Comparison of ENCODE assay signal across 8 cellular contexts in the genomic region with DNA sequence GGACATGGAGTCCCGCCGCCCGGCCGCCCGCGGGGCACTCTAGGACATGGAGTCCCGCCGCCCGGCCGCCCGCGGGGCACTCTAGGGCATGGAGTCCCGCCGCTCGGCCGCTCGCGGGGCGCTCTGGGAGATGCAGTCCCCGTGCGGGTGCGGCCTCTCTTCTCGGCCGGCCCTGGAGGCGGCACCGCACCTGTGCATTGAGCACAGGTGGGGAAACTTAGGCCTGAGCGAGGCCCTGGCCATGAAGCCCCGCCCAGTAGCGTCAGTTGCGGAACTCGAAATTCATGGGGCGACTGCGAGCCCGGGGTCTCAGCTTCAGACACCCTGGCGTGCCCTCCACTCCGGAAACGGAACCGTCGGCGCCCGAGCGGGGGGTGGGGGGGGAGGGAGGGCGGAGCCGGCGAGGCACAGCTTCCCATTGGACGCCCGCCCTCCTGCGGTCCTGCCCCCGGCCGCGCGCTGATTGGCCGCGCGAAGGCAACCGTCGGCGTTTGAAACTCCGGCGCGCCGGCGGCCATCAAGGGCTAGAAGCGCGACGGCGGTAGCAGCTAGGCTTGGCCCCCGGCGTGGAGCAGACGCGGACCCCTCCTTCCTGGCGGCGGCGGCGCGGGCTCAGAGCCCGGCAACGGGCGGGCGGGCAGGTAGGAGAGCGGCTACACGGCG.
A peak's percentile ranks its signal among the peaks of the same experiment; 100 is the strongest.
DNase-seq lines count a peak whose midpoint lies in the region; ATAC-seq lines count a peak whose summit lies in the region.

A gene (plus strand): TSS at position 519 of the 663 bp plus-strand sequence. CDS start 1,901 bp downstream, outside the sequence.
A gene with protein sequence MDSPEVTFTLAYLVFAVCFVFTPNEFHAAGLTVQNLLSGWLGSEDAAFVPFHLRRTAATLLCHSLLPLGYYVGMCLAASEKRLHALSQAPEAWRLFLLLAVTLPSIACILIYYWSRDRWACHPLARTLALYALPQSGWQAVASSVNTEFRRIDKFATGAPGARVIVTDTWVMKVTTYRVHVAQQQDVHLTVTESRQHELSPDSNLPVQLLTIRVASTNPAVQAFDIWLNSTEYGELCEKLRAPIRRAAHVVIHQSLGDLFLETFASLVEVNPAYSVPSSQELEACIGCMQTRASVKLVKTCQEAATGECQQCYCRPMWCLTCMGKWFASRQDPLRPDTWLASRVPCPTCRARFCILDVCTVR (minus strand): TSS at position 321 of the 663 bp plus-strand sequence. CDS start 486 bp downstream, outside the sequence.

- peaks cover 27 to 85% (median 71%) of the 10 kb centered on the region in 11 experiments for H4K20me1 ChIP-seq in BLaER1 treated with 17β-estradiol and CSF1 and Interleukin-3, amounts not matched to agents 10 nM and 100 nM

- H3K27ac ChIP-seq in BLaER1 treated with 17β-estradiol and CSF1 and Interleukin-3, amounts not matched to agents 10 nM and 100 nM: peak within 1 kb of the TSS; percentile 87 to 100 (median 100)
- peak within 1 kb of the TSS; percentile 69 for H3K27ac ChIP-seq in cingulate gyrus (ENCODE audit: low read depth, low read length)

- DNase-seq in NCI-H526 (lab: John Stamatoyannopoulos, UW): peak; percentile 97 to 99
- DNase-seq in activated CD4-positive, alpha-beta T cell treated with anti-CD3 and anti-CD28 coated beads for 48 hours: peak; percentile 96
- DNase-seq in kidney tubule cell (ENCODE audit: low spot score): peak; percentile 98
- peak; percentile 79 to 91 (median 85) for DNase-seq in stimulated activated CD4-positive, alpha-beta T cell treated with anti-CD3 and anti-CD28 coated beads, Interleukin-1b, Interleukin-23, amount 100 ng/mL, for 24 hours (ENCODE audit: low read depth in 4 of 4, low spot score in 1 of 4)

- H3K36me3 ChIP-seq in BLaER1 treated with 17β-estradiol and CSF1 and Interleukin-3, amounts not matched to agents 10 nM and 100 nM: peaks cover 15 to 55% (median 45%) of the 10 kb centered on the region in 11 experiments; a peak in 21 of 22 replicates

- peak within 1 kb of the TSS; percentile 86 to 100 (median 99) for H3K9ac ChIP-seq in BLaER1 treated with 17β-estradiol and CSF1 and Interleukin-3, amounts not matched to agents 10 nM and 100 nM

- H3K9me3 ChIP-seq in BLaER1 treated with 17β-estradiol and CSF1 and Interleukin-3, amounts not matched to agents 10 nM and 100 nM (replicated peaks in 1 of 11): no peaks in the 10 kb centered on the region

- peak within 1 kb of the TSS; percentile 66 to 90 (median 85) for H3K4me3 ChIP-seq in BLaER1 treated with 17β-estradiol and CSF1 and Interleukin-3, amounts not matched to agents 10 nM and 100 nM

- peaks cover 75 to 87% (median 83%) of the 10 kb centered on the region in 10 experiments for H3K4me1 ChIP-seq in BLaER1 treated with 17β-estradiol and CSF1 and Interleukin-3, amounts not matched to agents 10 nM and 100 nM

- H3K27me3 ChIP-seq in BLaER1 treated with 17β-estradiol and CSF1 and Interleukin-3, amounts not matched to agents 10 nM and 100 nM: no peaks in the 10 kb centered on the region

- H3K4me2 ChIP-seq in BLaER1 treated with 17β-estradiol and CSF1 and Interleukin-3, amounts not matched to agents 10 nM and 100 nM: peak within 1 kb of the TSS; percentile 98 to 100 (median 100)

- ATAC-seq in GM19328 (IDR thresholded peaks at IDR 0.05; ENCODE audit: unreplicated experiment) (peak; percentile 83), HG03469 (IDR thresholded peaks at IDR 0.05; ENCODE audit: unreplicated experiment) (peak; percentile 53)

Comparison
In these comparisons a context has a peak if more than half of its experiments do, and no peak if none do; other contexts are left out.
1. Peak in every context shown above with its lines: DNase-seq, ATAC-seq, H3K4me3 ChIP-seq and H3K27ac ChIP-seq.